In the genomic region with DNA sequence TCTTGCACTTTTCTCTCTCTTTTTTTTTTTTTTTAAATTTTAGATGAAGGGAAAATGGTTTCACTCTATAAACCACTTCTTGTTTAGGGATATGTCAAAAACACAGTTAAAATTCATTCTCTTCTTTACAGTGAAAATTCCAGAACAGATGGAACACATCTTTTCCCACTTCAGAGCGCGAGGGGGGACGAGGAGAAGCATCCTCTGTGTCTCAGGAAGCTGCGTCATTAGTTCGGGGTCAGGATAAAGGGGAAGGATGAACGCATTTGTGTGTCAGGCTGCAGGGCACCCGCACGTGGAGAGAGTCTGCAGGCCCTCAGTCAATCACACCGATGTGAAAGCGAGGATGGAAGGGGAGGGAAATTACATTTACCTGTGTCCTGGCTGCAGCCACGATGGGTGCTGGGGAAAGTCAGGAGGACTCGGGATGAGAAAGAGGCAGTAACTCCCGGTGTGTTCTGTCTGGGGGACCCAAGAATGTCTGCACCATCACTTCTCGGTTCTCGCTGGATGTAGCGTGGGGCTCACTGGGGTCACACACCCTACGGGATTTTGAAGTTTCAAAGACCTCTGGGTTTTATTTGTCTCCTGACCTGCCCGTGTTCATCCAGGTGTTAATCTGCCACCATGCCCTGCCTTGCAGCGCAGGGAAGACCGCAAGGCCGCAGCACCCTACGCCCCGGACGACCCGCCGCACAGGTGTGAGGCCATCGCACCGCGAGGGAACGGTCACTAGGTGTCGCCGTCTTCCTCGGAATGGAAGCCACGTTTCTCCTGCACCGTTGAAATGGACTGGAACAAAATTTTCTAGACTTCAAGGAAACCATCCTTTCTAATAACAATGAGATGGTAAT, we compare ENCODE assay signal across 8 cellular contexts.
DNase-seq lines count a peak whose midpoint lies in the region; ATAC-seq and TF ChIP-seq lines count a peak whose summit lies in the region.

No MANE protein-coding gene starts in this region.

- no peak for TF ChIP-seq EP300 in esophagus muscularis mucosa (IDR thresholded peaks at IDR 0.05)

- no peak overlapping the region for H3K4me3 Mint-ChIP-seq in natural killer cell treated with Interleukin-12 subunit alpha and Interleukin-12 subunit beta and Interleukin-15 and Interleukin-18, amount 100 ng/mL, for 72 hours

- H3K4me3 ChIP-seq in HAP-1 (no peak overlapping the region), esophagus muscularis mucosa (peak overlapping the region in 2 of 4 donors; percentile 3 to 18)

- TF ChIP-seq CTCF in esophagus muscularis mucosa (IDR thresholded peaks at IDR 0.05) = peak; percentile 88 to 95 (median 92)

- DNase-seq in GM03348 (ENCODE audit: low spot score) (peak; percentile 83), HAP-1 (ENCODE audit: low spot score in 2 of 2) (peak; percentile 37 to 77), NOMO-1 treated with DMSO at 0.1 percent for 48 hours (lab: John Stamatoyannopoulos, UW; ENCODE audit: unreplicated experiment) (peak; percentile 67), esophagus muscularis mucosa (ENCODE audit: extremely low spot score) (no peak)
- peak; percentile 88 for DNase-seq in activated CD8-positive, alpha-beta memory T cell treated with anti-CD3 and anti-CD28 coated beads, Interleukin-2, amount 50 U/mL, for 48 hours
- peak; percentile 69 for DNase-seq in natural killer cell treated with Interleukin-12 subunit alpha and Interleukin-12 subunit beta and Interleukin-15 and Interleukin-18, amount 100 ng/mL, for 72 hours (ENCODE audit: low spot score)
- peak; percentile 28 to 58 (median 48) for DNase-seq in stimulated activated naive CD4-positive, alpha-beta T cell (lab: John Stamatoyannopoulos, UW)

- H3K9me3 ChIP-seq in HAP-1 (no peaks in the 10 kb centered on the region), esophagus muscularis mucosa (no peaks in the 10 kb centered on the region)

- intact Hi-C loops in esophagus muscularis mucosa (cut with DNase I) = loop anchor here (5.0 kb wide), 1 partner anchor 543 kb away; no protein-coding TSS in a partner anchor

- H3K36me3 ChIP-seq in HAP-1 (replicated peaks) = no peaks in the 10 kb centered on the region
- no peaks in the 10 kb centered on the region for H3K36me3 ChIP-seq in esophagus muscularis mucosa

- 30% methylated on average over 35 of the region's 35 CpGs for WGBS in esophagus muscularis mucosa

- H3K4me1 Mint-ChIP-seq in natural killer cell treated with Interleukin-12 subunit alpha and Interleukin-12 subunit beta and Interleukin-15 and Interleukin-18, amount 100 ng/mL, for 72 hours (ENCODE audit: low read depth in 2 of 2) = peaks cover 0 to 3% of the 10 kb centered on the region in 2 donors

- H3K36me3 Mint-ChIP-seq in natural killer cell treated with Interleukin-12 subunit alpha and Interleukin-12 subunit beta and Interleukin-15 and Interleukin-18, amount 100 ng/mL, for 72 hours = no peaks in the 10 kb centered on the region

- no peak overlapping the region for H3K27ac Mint-ChIP-seq in natural killer cell treated with Interleukin-12 subunit alpha and Interleukin-12 subunit beta and Interleukin-15 and Interleukin-18, amount 100 ng/mL, for 72 hours

- ATAC-seq in natural killer cell treated with Interleukin-12 subunit alpha and Interleukin-12 subunit beta and Interleukin-15 and Interleukin-18, amount 100 ng/mL, for 72 hours = peak; percentile 71 to 82
- ATAC-seq in HG03378 (IDR thresholded peaks at IDR 0.05; ENCODE audit: unreplicated experiment) = no peak

- in situ Hi-C loops in HAP-1 (cut with MboI; ENCODE audit: low sequenced_read_pairs) = no loop called here

- no peak for TF ChIP-seq POLR2A in esophagus muscularis mucosa (IDR thresholded peaks at IDR 0.05; ENCODE audit: low read depth)

- peaks cover 10 to 17% of the 10 kb centered on the region in 2 donors for H3K27me3 Mint-ChIP-seq in natural killer cell treated with Interleukin-12 subunit alpha and Interleukin-12 subunit beta and Interleukin-15 and Interleukin-18, amount 100 ng/mL, for 72 hours

- H3K27me3 ChIP-seq in HAP-1 (ENCODE audit: low read depth) = no peaks in the 10 kb centered on the region
- no peaks in the 10 kb centered on the region for H3K27me3 ChIP-seq in esophagus muscularis mucosa

- H3K4me1 ChIP-seq in HAP-1 (no peaks in the 10 kb centered on the region), esophagus muscularis mucosa (peaks cover 6 to 11% (median 8%) of the 10 kb centered on the region in 4 donors)

- H3K27ac ChIP-seq in esophagus muscularis mucosa (replicated peaks in 1 of 4) = peak overlapping the region in 2 of 4 donors; percentile 60 to 63

- no peaks in the 10 kb centered on the region for H3K9me3 Mint-ChIP-seq in natural killer cell treated with Interleukin-12 subunit alpha and Interleukin-12 subunit beta and Interleukin-15 and Interleukin-18, amount 100 ng/mL, for 72 hours
